23 cellular contexts compared by ENCODE assay signal in the genomic region with DNA sequence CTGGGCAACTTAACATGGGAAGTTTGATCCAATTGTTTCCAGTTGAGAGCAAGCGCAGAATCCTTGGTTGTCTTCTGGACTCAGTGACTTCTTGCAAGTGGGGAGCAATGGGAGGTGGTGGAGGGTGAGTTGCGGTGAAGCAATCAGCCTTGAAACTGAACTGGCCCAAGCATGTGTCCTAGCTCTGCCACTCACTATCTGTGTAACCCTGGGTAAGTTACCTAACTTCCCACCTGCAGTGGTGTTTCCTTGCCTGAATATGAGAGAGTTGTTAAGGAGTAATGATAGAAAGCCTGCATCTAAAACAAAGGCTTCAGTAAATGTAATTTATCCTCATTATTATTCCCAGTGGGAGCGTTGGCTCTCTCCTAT.
"Had no signal": no experiment of that assay in that cellular context is flagged by ENCODE, and none has a peak within 500 bp of the region (broad histone marks: within the 10 kb centered on the region; RNA-seq: fewer than 3 reads in every experiment).

No MANE protein-coding gene starts in this region.

- H3K9me3 ChIP-seq: ascending aorta, body of pancreas had no signal

- H3K4me1 Mint-ChIP-seq: activated naive CD4-positive, alpha-beta T cell treated with anti-CD3 and anti-CD28 coated beads, Interleukin-2, amount 50 U/mL, for 24 hours had no signal

- H3K36me3 Mint-ChIP-seq: activated CD8-positive, alpha-beta memory T cell treated with anti-CD3 and anti-CD28 coated beads, Interleukin-2, amount 10 ng/mL, durations not matched to agents 7 days and 5 days; activated naive CD4-positive, alpha-beta T cell treated with anti-CD3 and anti-CD28 coated beads, Interleukin-2, amount 50 U/mL, for 24 hours; T-cell had no signal

- DNase-seq: activated CD4-positive, alpha-beta T cell treated with anti-CD3 and anti-CD28 coated beads for 48 hours; activated CD4-positive, alpha-beta T cell treated with anti-CD3 and anti-CD28 coated beads, Interleukin-2, amount 50 U/mL, for 4 hours; activated CD4-positive, CD25-positive, alpha-beta regulatory T cell treated with anti-CD3 and anti-CD28 coated beads, Interleukin-2, amount 50 U/mL, for 72 hours; activated CD8-positive, alpha-beta memory T cell treated with anti-CD3 and anti-CD28 coated beads, Interleukin-2, amount 10 ng/mL, durations not matched to agents 7 days and 5 days; activated effector memory CD4-positive, alpha-beta T cell treated with Interleukin-2 at 50 U/mL for 16 hours; activated naive CD4-positive, alpha-beta T cell; activated T-cell treated with anti-CD3 and anti-CD28 coated beads, Interleukin-2, amount 50 U/mL, for 24 hours; body of pancreas; NCI-H1092; NCI-H1417 treated with DMSO at 0.1 percent for 48 hours; NCI-H1694; NCI-H2029 treated with DMSO at 0.1 percent for 48 hours; NCI-H345; NCI-H510A treated with DMSO at 0.1 percent for 48 hours; PC-9; SHP77 treated with DMSO at 0.1 percent for 48 hours; T-cell; T-helper 2 cell had no signal

- H3K4me3 ChIP-seq: ascending aorta, body of pancreas, PC-9 had no signal

- ATAC-seq: activated CD8-positive, alpha-beta memory T cell treated with anti-CD3 and anti-CD28 coated beads, Interleukin-2, amount 10 ng/mL, durations not matched to agents 7 days and 5 days; body of pancreas; T-cell had no signal

- H3K27ac Mint-ChIP-seq: activated CD8-positive, alpha-beta memory T cell treated with anti-CD3 and anti-CD28 coated beads, Interleukin-2, amount 10 ng/mL, durations not matched to agents 7 days and 5 days; activated naive CD4-positive, alpha-beta T cell treated with anti-CD3 and anti-CD28 coated beads, Interleukin-2, amount 50 U/mL, for 24 hours; activated T-cell treated with anti-CD3 and anti-CD28 coated beads, Interleukin-2, amount 50 U/mL, for 24 hours; activated T-helper 1 cell treated with anti-CD3 and anti-CD28 coated beads, Interleukin-12 subunit alpha, Interleukin-12 subunit beta, Interleukin-2, Interleukin-4 antibody, amounts not matched to agents 30 ng/mL and 10 ng/mL and 1 ng/mL, durations not matched to agents 14 hours and 24 hours and 36 hours; T-cell; WTC11 had no signal

- H3K4me3 Mint-ChIP-seq: activated CD8-positive, alpha-beta memory T cell treated with anti-CD3 and anti-CD28 coated beads, Interleukin-2, amount 10 ng/mL, durations not matched to agents 7 days and 5 days; activated naive CD4-positive, alpha-beta T cell treated with anti-CD3 and anti-CD28 coated beads, Interleukin-2, amount 50 U/mL, for 24 hours; activated T-cell treated with anti-CD3 and anti-CD28 coated beads, Interleukin-2, amount 50 U/mL, for 24 hours; activated T-helper 1 cell treated with anti-CD3 and anti-CD28 coated beads, Interleukin-12 subunit alpha, Interleukin-12 subunit beta, Interleukin-2, Interleukin-4 antibody, amounts not matched to agents 30 ng/mL and 10 ng/mL and 1 ng/mL, durations not matched to agents 14 hours and 24 hours and 36 hours; central memory CD8-positive, alpha-beta T cell; T-cell; WTC11 had no signal

- H3K4me1 ChIP-seq: body of pancreas had no signal

- H3K4me2 ChIP-seq: PC-9 had no signal

- H3K27me3 ChIP-seq: ascending aorta, body of pancreas had no signal

- H3K27ac ChIP-seq: ascending aorta, body of pancreas, PC-9 had no signal

- H3K36me3 ChIP-seq: ascending aorta had no signal

- H2AFZ ChIP-seq: PC-9 had no signal

- H3K9me3 Mint-ChIP-seq: activated naive CD4-positive, alpha-beta T cell treated with anti-CD3 and anti-CD28 coated beads, Interleukin-2, amount 50 U/mL, for 24 hours; activated T-cell treated with anti-CD3 and anti-CD28 coated beads, Interleukin-2, amount 50 U/mL, for 24 hours; activated T-helper 1 cell treated with anti-CD3 and anti-CD28 coated beads, Interleukin-12 subunit alpha, Interleukin-12 subunit beta, Interleukin-2, Interleukin-4 antibody, amounts not matched to agents 30 ng/mL and 10 ng/mL and 1 ng/mL, durations not matched to agents 14 hours and 24 hours and 36 hours had no signal
